Comparison of ENCODE assay signal across 1 cellular context in the genomic region with DNA sequence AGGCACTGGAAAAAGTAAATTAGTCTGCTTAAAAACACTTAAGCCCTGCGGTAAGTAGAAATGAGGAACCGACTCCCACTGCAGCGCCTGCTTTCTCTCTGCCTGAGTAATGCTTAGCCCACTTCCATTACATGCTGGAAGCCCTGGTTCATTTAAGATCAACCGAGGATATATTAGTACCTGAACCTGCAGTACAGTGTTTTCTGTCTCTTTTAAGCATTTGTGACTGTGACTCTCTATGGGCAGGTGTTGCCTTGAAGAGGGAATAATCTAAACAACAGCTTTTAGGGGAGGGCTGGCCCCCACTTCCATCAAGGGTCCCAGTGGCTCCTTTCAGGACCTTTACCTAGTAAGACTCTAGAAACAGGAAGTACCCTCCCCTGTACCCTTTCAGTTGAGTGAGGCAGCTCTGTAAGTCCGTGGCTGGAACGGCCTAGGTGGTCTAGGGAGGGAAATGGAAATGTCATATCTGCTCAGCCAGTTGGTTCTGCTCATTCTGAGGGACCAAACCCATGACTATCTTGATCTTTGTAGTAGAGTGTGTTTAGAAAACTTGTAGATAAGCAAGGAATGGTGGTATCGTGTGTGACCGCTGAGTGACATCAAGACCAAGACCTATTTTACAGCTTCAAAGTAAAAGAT.
TF ChIP-seq lines count a peak whose summit lies in the region.

No MANE protein-coding gene starts in this region.

TF ChIP-seq in HepG2, 621 proteins besides CTCF, POLR2A, EP300 and RAD21:
- TF ChIP-seq ZNF816 (CRISPR knock-in tag; IDR thresholded peaks at IDR 0.05; ENCODE audit: borderline replicate concordance) (no peak), ZNF883 (CRISPR knock-in tag; IDR thresholded peaks at IDR 0.05; ENCODE audit: not compliant biosample characterization) (no peak), RBM39 (IDR thresholded peaks at IDR 0.05; ENCODE audit: low read depth, low read length, poor library complexity, severe bottlenecking) (no peak), SUZ12 (IDR thresholded peaks at IDR 0.05; ENCODE audit: low read depth, low read length) (no peak), NRL (CRISPR knock-in tag; IDR thresholded peaks at IDR 0.05; ENCODE audit: borderline replicate concordance) (no peak), PITX1 (CRISPR knock-in tag; IDR thresholded peaks at IDR 0.05) (no peak), IKZF1 (IDR thresholded peaks at IDR 0.05) (no peak), FOXP4 (CRISPR knock-in tag; IDR thresholded peaks at IDR 0.05) (no peak), ZBTB14 (CRISPR knock-in tag; IDR thresholded peaks at IDR 0.05) (no peak), SMYD3 (CRISPR knock-in tag; IDR thresholded peaks at IDR 0.05) (no peak), PHB2 (IDR thresholded peaks at IDR 0.05; ENCODE audit: partially characterized antibody) (no peak), PPARG (CRISPR knock-in tag; conservative IDR thresholded peaks at IDR 0.05) (no peak), LCORL (IDR thresholded peaks at IDR 0.05) (no peak), LCORL (CRISPR knock-in tag; IDR thresholded peaks at IDR 0.05) (no peak)
- TF ChIP-seq, protein P1, sequence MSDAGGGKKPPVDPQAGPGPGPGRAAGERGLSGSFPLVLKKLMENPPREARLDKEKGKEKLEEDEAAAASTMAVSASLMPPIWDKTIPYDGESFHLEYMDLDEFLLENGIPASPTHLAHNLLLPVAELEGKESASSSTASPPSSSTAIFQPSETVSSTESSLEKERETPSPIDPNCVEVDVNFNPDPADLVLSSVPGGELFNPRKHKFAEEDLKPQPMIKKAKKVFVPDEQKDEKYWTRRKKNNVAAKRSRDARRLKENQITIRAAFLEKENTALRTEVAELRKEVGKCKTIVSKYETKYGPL (CRISPR knock-in tag; IDR thresholded peaks at IDR 0.05), result no peak
- TF ChIP-seq, protein P2, sequence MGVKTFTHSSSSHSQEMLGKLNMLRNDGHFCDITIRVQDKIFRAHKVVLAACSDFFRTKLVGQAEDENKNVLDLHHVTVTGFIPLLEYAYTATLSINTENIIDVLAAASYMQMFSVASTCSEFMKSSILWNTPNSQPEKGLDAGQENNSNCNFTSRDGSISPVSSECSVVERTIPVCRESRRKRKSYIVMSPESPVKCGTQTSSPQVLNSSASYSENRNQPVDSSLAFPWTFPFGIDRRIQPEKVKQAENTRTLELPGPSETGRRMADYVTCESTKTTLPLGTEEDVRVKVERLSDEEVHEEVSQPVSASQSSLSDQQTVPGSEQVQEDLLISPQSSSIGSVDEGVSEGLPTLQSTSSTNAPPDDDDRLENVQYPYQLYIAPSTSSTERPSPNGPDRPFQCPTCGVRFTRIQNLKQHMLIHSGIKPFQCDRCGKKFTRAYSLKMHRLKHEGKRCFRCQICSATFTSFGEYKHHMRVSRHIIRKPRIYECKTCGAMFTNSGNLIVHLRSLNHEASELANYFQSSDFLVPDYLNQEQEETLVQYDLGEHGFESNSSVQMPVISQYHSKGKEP (CRISPR knock-in tag; IDR thresholded peaks at IDR 0.05), result no peak
